Comparison of ENCODE assay signal across 1 cellular context in the genomic region with DNA sequence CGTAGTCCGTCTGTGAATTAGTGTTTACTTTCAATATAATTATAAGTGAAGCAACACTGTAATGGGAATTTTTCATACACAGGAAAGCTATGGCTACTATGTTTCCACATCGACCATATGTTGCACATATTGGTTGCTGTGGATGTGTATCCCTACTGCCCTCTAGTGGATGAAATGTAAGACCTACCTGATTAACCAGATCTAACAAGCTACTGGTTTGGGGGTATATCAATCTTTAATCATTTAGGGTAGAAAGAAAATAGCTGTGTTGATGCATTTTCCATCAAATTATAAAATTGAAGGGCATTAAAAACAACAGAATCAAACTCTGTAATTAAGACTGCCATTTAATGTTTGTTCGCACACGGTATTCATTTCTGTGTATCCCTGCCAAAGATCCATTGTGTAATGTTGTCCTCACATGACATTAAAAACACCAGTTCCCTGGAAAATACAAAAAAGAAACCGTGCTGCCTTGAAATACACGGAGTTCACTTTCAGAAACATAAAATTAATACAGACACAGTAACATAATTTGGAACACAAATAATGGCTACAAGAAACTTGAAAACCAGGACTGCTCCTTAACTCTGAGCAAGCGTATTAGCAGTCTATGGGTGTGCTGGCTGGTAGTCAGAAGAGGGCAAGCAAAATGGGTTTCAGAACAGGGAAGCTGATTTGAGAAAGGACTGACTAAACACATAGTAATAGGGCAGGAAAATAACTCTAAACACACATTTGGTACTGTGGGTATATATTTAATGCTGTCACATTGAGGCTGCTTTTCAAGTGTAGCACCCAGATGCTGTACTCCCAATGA.
TF ChIP-seq lines count a peak whose summit lies in the region.

No MANE protein-coding gene starts in this region.

TF ChIP-seq in HepG2, 621 proteins besides CTCF, POLR2A, EP300 and RAD21 (continued from another document):
- TF ChIP-seq, protein P1, sequence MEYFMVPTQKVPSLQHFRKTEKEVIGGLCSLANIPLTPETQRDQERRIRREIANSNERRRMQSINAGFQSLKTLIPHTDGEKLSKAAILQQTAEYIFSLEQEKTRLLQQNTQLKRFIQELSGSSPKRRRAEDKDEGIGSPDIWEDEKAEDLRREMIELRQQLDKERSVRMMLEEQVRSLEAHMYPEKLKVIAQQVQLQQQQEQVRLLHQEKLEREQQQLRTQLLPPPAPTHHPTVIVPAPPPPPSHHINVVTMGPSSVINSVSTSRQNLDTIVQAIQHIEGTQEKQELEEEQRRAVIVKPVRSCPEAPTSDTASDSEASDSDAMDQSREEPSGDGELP (IDR thresholded peaks at IDR 0.05; ENCODE audit: borderline replicate concordance, low read depth): peak; percentile 52; the same call in 1 of the 2 replicates
- TF ChIP-seq ZNF550 (CRISPR knock-in tag; IDR thresholded peaks at IDR 0.05; ENCODE audit: borderline replicate concordance): no peak
- TF ChIP-seq ZNF235 (CRISPR knock-in tag; IDR thresholded peaks at IDR 0.05; ENCODE audit: borderline replicate concordance): no peak
- TF ChIP-seq, protein P2, sequence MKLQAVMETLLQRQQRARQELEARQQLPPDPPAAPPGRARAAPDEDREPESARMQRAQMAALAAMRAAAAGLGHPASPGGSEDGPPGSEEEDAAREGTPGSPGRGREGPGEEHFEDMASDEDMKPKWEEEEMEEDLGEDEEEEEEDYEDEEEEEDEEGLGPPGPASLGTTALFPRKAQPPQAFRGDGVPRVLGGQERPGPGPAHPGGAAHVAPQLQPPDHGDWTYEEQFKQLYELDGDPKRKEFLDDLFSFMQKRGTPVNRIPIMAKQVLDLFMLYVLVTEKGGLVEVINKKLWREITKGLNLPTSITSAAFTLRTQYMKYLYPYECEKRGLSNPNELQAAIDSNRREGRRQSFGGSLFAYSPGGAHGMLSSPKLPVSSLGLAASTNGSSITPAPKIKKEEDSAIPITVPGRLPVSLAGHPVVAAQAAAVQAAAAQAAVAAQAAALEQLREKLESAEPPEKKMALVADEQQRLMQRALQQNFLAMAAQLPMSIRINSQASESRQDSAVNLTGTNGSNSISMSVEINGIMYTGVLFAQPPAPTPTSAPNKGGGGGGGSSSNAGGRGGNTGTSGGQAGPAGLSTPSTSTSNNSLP (IDR thresholded peaks at IDR 0.05; ENCODE audit: low read depth, low read length): peak; percentile 79
- TF ChIP-seq NPAS2 (CRISPR knock-in tag; IDR thresholded peaks at IDR 0.05; ENCODE audit: borderline replicate concordance): no peak
- no peak for TF ChIP-seq ZNF292 (CRISPR knock-in tag; IDR thresholded peaks at IDR 0.05; ENCODE audit: borderline replicate concordance, low read depth)
- TF ChIP-seq PAWR (CRISPR knock-in tag; IDR thresholded peaks at IDR 0.05; ENCODE audit: borderline replicate concordance): no peak
- TF ChIP-seq, protein P3, sequence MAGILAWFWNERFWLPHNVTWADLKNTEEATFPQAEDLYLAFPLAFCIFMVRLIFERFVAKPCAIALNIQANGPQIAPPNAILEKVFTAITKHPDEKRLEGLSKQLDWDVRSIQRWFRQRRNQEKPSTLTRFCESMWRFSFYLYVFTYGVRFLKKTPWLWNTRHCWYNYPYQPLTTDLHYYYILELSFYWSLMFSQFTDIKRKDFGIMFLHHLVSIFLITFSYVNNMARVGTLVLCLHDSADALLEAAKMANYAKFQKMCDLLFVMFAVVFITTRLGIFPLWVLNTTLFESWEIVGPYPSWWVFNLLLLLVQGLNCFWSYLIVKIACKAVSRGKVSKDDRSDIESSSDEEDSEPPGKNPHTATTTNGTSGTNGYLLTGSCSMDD (CRISPR knock-in tag; IDR thresholded peaks at IDR 0.05): no peak
- TF ChIP-seq ZSCAN25 (CRISPR knock-in tag; IDR thresholded peaks at IDR 0.05): no peak
- TF ChIP-seq, protein P4, sequence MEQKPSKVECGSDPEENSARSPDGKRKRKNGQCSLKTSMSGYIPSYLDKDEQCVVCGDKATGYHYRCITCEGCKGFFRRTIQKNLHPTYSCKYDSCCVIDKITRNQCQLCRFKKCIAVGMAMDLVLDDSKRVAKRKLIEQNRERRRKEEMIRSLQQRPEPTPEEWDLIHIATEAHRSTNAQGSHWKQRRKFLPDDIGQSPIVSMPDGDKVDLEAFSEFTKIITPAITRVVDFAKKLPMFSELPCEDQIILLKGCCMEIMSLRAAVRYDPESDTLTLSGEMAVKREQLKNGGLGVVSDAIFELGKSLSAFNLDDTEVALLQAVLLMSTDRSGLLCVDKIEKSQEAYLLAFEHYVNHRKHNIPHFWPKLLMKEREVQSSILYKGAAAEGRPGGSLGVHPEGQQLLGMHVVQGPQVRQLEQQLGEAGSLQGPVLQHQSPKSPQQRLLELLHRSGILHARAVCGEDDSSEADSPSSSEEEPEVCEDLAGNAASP (CRISPR knock-in tag; IDR thresholded peaks at IDR 0.05; ENCODE audit: borderline replicate concordance): peak; percentile 52; the same call in 1 of the 2 replicates
- no peak for TF ChIP-seq ZNF329 (CRISPR knock-in tag; IDR thresholded peaks at IDR 0.05; ENCODE audit: low read depth)
